In genomic region chr11:78764946-78765345, GRCh38 we compare ENCODE assay signal across 37 cellular contexts.
"Had no signal": no experiment of that assay in that cellular context is flagged by ENCODE, and none has a peak within 500 bp of the region (broad histone marks: within the 10 kb centered on the region; RNA-seq: fewer than 3 reads in every experiment).

No MANE protein-coding gene starts in this region.

- FAIRE-seq: TTC549 had no signal

- H3K27me3 ChIP-seq: adrenal gland, ascending aorta, body of pancreas, brain microvascular endothelial cell, breast epithelium had no signal

- H3K4me3 ChIP-seq: adrenal gland, ascending aorta, body of pancreas, breast epithelium had no signal

- ATAC-seq: activated CD8-positive, alpha-beta T cell treated with anti-CD3 and anti-CD28 coated beads for 36 hours; activated naive CD4-positive, alpha-beta T cell treated with anti-CD3 and anti-CD28 coated beads, Interleukin-2, amount 50 U/mL, for 72 hours; activated T-cell treated with anti-CD3 and anti-CD28 coated beads, Interleukin-2, amount 50 U/mL, for 4 hours; activated T-cell treated with anti-CD3 and anti-CD28 coated beads, Interleukin-2, amount 50 U/mL, for 72 hours; activated T-helper 17 cell treated with anti-CD3 and anti-CD28 coated beads, Interleukin-2, amount 50 U/mL, for 72 hours; body of pancreas had no signal

- H3K4me3 Mint-ChIP-seq: activated B cell treated with CpG ODN at 0.5 μM for 24 hours; activated CD4-positive, alpha-beta memory T cell treated with anti-CD3 and anti-CD28 coated beads for 36 hours; activated CD4-positive, alpha-beta T cell treated with anti-CD3 and anti-CD28 coated beads, Interleukin-2, amount 10 ng/mL, durations not matched to agents 24 days and 14 days; activated CD8-positive, alpha-beta T cell treated with anti-CD3 and anti-CD28 coated beads for 36 hours; activated naive CD4-positive, alpha-beta T cell treated with anti-CD3 and anti-CD28 coated beads for 36 hours; activated naive CD8-positive, alpha-beta T cell treated with anti-CD3 and anti-CD28 coated beads for 36 hours; activated T-cell treated with anti-CD3 and anti-CD28 coated beads, Interleukin-2, amount 50 U/mL, for 4 hours; activated T-cell treated with anti-CD3 and anti-CD28 coated beads, Interleukin-2, amount 50 U/mL, for 72 hours; activated T-helper 1 cell treated with anti-CD3 and anti-CD28 coated beads, Interleukin-12 subunit alpha, Interleukin-12 subunit beta, Interleukin-2, Interleukin-4 antibody, amounts not matched to agents 30 ng/mL and 10 ng/mL and 1 ng/mL, durations not matched to agents 14 hours and 24 hours and 36 hours; activated T-helper 17 cell treated with anti-CD3 and anti-CD28 coated beads, Interleukin-2, amount 50 U/mL, for 72 hours; T-helper 1 cell treated with Interleukin-12 subunit alpha and Interleukin-12 subunit beta and Interleukin-4 antibody, amounts not matched to agents 30 μg/mL and 1 μg/mL, for 36 hours; T-helper 2 cell treated with Interferon-gamma antibody and Interleukin-4, amounts not matched to agents 5 μg/mL and 100 μg/mL, for 36 hours had no signal

- H3K27me3 Mint-ChIP-seq: activated B cell treated with CpG ODN at 0.5 μM for 24 hours; activated CD4-positive, alpha-beta memory T cell treated with anti-CD3 and anti-CD28 coated beads for 36 hours had no signal

- H3K27ac Mint-ChIP-seq: activated B cell treated with CpG ODN at 0.5 μM for 24 hours; activated CD4-positive, alpha-beta memory T cell treated with anti-CD3 and anti-CD28 coated beads for 36 hours; activated CD4-positive, alpha-beta T cell treated with anti-CD3 and anti-CD28 coated beads, Interleukin-2, amount 10 ng/mL, durations not matched to agents 24 days and 14 days; activated CD8-positive, alpha-beta T cell treated with anti-CD3 and anti-CD28 coated beads for 36 hours; activated naive CD4-positive, alpha-beta T cell treated with anti-CD3 and anti-CD28 coated beads for 36 hours; activated naive CD4-positive, alpha-beta T cell treated with anti-CD3 and anti-CD28 coated beads, Interleukin-2, amount 50 U/mL, for 72 hours; activated naive CD8-positive, alpha-beta T cell treated with anti-CD3 and anti-CD28 coated beads for 36 hours; activated T-cell treated with anti-CD3 and anti-CD28 coated beads, Interleukin-2, amount 50 U/mL, for 72 hours; activated T-helper 17 cell treated with anti-CD3 and anti-CD28 coated beads, Interleukin-2, amount 50 U/mL, for 72 hours; T-helper 1 cell treated with Interleukin-12 subunit alpha and Interleukin-12 subunit beta and Interleukin-4 antibody, amounts not matched to agents 30 μg/mL and 1 μg/mL, for 36 hours; T-helper 2 cell treated with Interferon-gamma antibody and Interleukin-4, amounts not matched to agents 5 μg/mL and 100 μg/mL, for 36 hours had no signal

- H3K4me1 ChIP-seq: adrenal gland, ascending aorta, body of pancreas, breast epithelium had no signal

- H3K36me3 ChIP-seq: adrenal gland, ascending aorta, brain microvascular endothelial cell, breast epithelium had no signal

- H3K36me3 Mint-ChIP-seq: activated CD4-positive, alpha-beta memory T cell treated with anti-CD3 and anti-CD28 coated beads for 36 hours; activated naive CD4-positive, alpha-beta T cell treated with anti-CD3 and anti-CD28 coated beads, Interleukin-2, amount 50 U/mL, for 72 hours; activated naive CD8-positive, alpha-beta T cell treated with anti-CD3 and anti-CD28 coated beads for 36 hours had no signal

- DNase-seq: activated B cell treated with CpG ODN at 0.5 μM for 24 hours; activated CD4-positive, alpha-beta memory T cell treated with anti-CD3 and anti-CD28 coated beads for 36 hours; activated CD4-positive, alpha-beta T cell treated with anti-CD3 and anti-CD28 coated beads for 4 hours; activated CD4-positive, alpha-beta T cell treated with anti-CD3 and anti-CD28 coated beads, Interleukin-2, amount 10 ng/mL, durations not matched to agents 24 days and 14 days; activated CD4-positive, alpha-beta T cell treated with anti-CD3 and anti-CD28 coated beads, Interleukin-2, amount 50 U/mL, for 1 hour; activated CD4-positive, alpha-beta T cell treated with anti-CD3 and anti-CD28 coated beads, Interleukin-2, amount 50 U/mL, for 4 hours; activated CD4-positive, CD25-positive, alpha-beta regulatory T cell treated with anti-CD3 and anti-CD28 coated beads, Interleukin-2, amount 50 U/mL, for 72 hours; activated CD8-positive, alpha-beta memory T cell treated with anti-CD3 and anti-CD28 coated beads, Interleukin-2, amount 50 U/mL, for 4 hours; activated CD8-positive, alpha-beta T cell treated with anti-CD3 and anti-CD28 coated beads for 36 hours; activated effector memory CD4-positive, alpha-beta T cell treated with anti-CD3 and anti-CD28 coated beads, Interleukin-2, amount 50 U/mL, for 16 hours; activated gamma-delta T cell treated with Interleukin-2 at 50 U/mL for 16 hours; activated naive CD4-positive, alpha-beta T cell; activated naive CD4-positive, alpha-beta T cell treated with anti-CD3 and anti-CD28 coated beads for 36 hours; activated naive CD4-positive, alpha-beta T cell treated with anti-CD3 and anti-CD28 coated beads, Interleukin-2, amount 50 U/mL, for 16 hours; activated naive CD8-positive, alpha-beta T cell treated with anti-CD3 and anti-CD28 coated beads for 36 hours; activated T-cell treated with anti-CD3 and anti-CD28 coated beads for 4 hours; activated T-cell treated with anti-CD3 and anti-CD28 coated beads, Interleukin-2, amount 50 U/mL, for 1 hour; activated T-cell treated with anti-CD3 and anti-CD28 coated beads, Interleukin-2, amount 50 U/mL, for 4 hours; activated T-cell treated with anti-CD3 and anti-CD28 coated beads, Interleukin-2, amount 50 U/mL, for 72 hours; adrenal gland; amygdala; anterior cingulate cortex; body of pancreas; brain microvascular endothelial cell; central memory CD4-positive, alpha-beta T cell; T-helper 1 cell; T-helper 2 cell; T-helper 9 cell had no signal

- H3K9me3 Mint-ChIP-seq: activated B cell treated with CpG ODN at 0.5 μM for 24 hours; activated CD4-positive, alpha-beta memory T cell treated with anti-CD3 and anti-CD28 coated beads for 36 hours; activated CD4-positive, alpha-beta T cell treated with anti-CD3 and anti-CD28 coated beads, Interleukin-2, amount 10 ng/mL, durations not matched to agents 24 days and 14 days; activated CD8-positive, alpha-beta T cell treated with anti-CD3 and anti-CD28 coated beads for 36 hours; activated naive CD4-positive, alpha-beta T cell treated with anti-CD3 and anti-CD28 coated beads for 36 hours; activated naive CD4-positive, alpha-beta T cell treated with anti-CD3 and anti-CD28 coated beads, Interleukin-2, amount 50 U/mL, for 72 hours; activated naive CD8-positive, alpha-beta T cell treated with anti-CD3 and anti-CD28 coated beads for 36 hours; activated T-cell treated with anti-CD3 and anti-CD28 coated beads, Interleukin-2, amount 50 U/mL, for 4 hours; activated T-cell treated with anti-CD3 and anti-CD28 coated beads, Interleukin-2, amount 50 U/mL, for 72 hours; activated T-helper 1 cell treated with anti-CD3 and anti-CD28 coated beads, Interleukin-12 subunit alpha, Interleukin-12 subunit beta, Interleukin-2, Interleukin-4 antibody, amounts not matched to agents 30 ng/mL and 10 ng/mL and 1 ng/mL, durations not matched to agents 14 hours and 24 hours and 36 hours; activated T-helper 17 cell treated with anti-CD3 and anti-CD28 coated beads, Interleukin-2, amount 50 U/mL, for 72 hours; T-helper 1 cell treated with Interleukin-12 subunit alpha and Interleukin-12 subunit beta and Interleukin-4 antibody, amounts not matched to agents 30 μg/mL and 1 μg/mL, for 36 hours; T-helper 2 cell treated with Interferon-gamma antibody and Interleukin-4, amounts not matched to agents 5 μg/mL and 100 μg/mL, for 36 hours had no signal

- H3K9me3 ChIP-seq: adrenal gland, ascending aorta, body of pancreas, breast epithelium had no signal

- H3K4me1 Mint-ChIP-seq: activated B cell treated with CpG ODN at 0.5 μM for 24 hours; activated CD4-positive, alpha-beta T cell treated with anti-CD3 and anti-CD28 coated beads, Interleukin-2, amount 10 ng/mL, durations not matched to agents 24 days and 14 days; activated naive CD8-positive, alpha-beta T cell treated with anti-CD3 and anti-CD28 coated beads for 36 hours; activated T-helper 17 cell treated with anti-CD3 and anti-CD28 coated beads, Interleukin-2, amount 50 U/mL, for 72 hours had no signal

- H3K27ac ChIP-seq: adrenal gland, ascending aorta, body of pancreas, brain microvascular endothelial cell, breast epithelium, VCaP had no signal
